8 cellular contexts compared by ENCODE assay signal in genomic region chr3:127673191-127674098, GRCh38. TPM values are rescaled to one million over a fixed set of nuclear protein-coding genes. Genes with fewer than 3 reads are reported as not detected.
A peak's percentile ranks its signal among the peaks of the same experiment; 100 is the strongest.
DNase-seq lines count a peak whose midpoint lies in the region; ATAC-seq lines count a peak whose summit lies in the region.

No MANE protein-coding gene starts in this region.

- no peaks in the 10 kb centered on the region for H3K9me3 ChIP-seq in HUES64 (ENCODE audit: insufficient read depth, low read depth, low read length)

- peak overlapping the region; percentile 40; the same call in 1 of the 2 replicates for H3K9ac ChIP-seq in HUES64 (ENCODE audit: low read depth, low read length)

- DNase-seq in COLO829 (ENCODE audit: low spot score) (peak; percentile 22), T-helper 9 cell (peak; percentile 37), caudate nucleus (lab: John Stamatoyannopoulos, UW) (peak in 10 of 61 donors; percentile 38 to 64 (median 54)), kidney tubule cell (ENCODE audit: low spot score) (peak; percentile 66), NCI-H1930 (lab: John Stamatoyannopoulos, UW) (no peak)
- peak; percentile 39 to 40 for DNase-seq in stimulated activated CD4-positive, alpha-beta T cell treated with anti-CD3 and anti-CD28 coated beads, Interleukin-4, amount 100 ng/mL, for 4 hours

- peak; percentile 20 for ATAC-seq in GM21367 (IDR thresholded peaks at IDR 0.05; ENCODE audit: unreplicated experiment)

- H3K36me3 ChIP-seq in HUES64 (ENCODE audit: insufficient read depth, low read length), result no peaks in the 10 kb centered on the region

- peak overlapping the region; percentile 83 for H3K4me3 ChIP-seq in HUES64 (ENCODE audit: low read length)

- H3K27ac ChIP-seq in HUES64 (ENCODE audit: low read depth, low read length) (0 out of 2 replicates have a peak overlapping the region, but pooled peaks have one; percentile 26), caudate nucleus (ENCODE audit: low read depth, low read length) (peak overlapping the region; percentile 90)

- WGBS in HUES64, result 8% methylated on average over 50 of the region's 50 CpGs

- peaks cover 16% of the 10 kb centered on the region; the same call in 1 of the 2 replicates for H3K27me3 ChIP-seq in HUES64 (ENCODE audit: insufficient read depth, low read length)

- no peaks in the 10 kb centered on the region; the same call in 1 of the 2 replicates for H3K4me1 ChIP-seq in HUES64 (ENCODE audit: insufficient read depth, low read length)

RNA-seq across cellular contexts. Expression of gene ABTB1, which starts 0.7 kb away (rescaled TPM):
- polyA plus RNA-seq in HUES64 (2013, experiment 1 of 2), result 2.9 TPM
- polyA plus RNA-seq in HUES64 (2013, experiment 2 of 2), result 4.4 TPM

RNA-seq across cellular contexts. Expression of gene PODXL2, which starts 44.5 kb away (rescaled TPM):
- polyA plus RNA-seq in HUES64 (2013, experiment 1 of 2), result 26.3 TPM
- polyA plus RNA-seq in HUES64 (2013, experiment 2 of 2), result 30.9 TPM

Comparison
In these comparisons a context has a peak if more than half of its experiments do, and no peak if none do; other contexts are left out.
1. DNase-seq: peak in COLO829 (single experiment), T-helper 9 cell (single experiment), kidney tubule cell (single experiment) and stimulated activated CD4-positive, alpha-beta T cell treated with anti-CD3 and anti-CD28 coated beads, Interleukin-4, amount 100 ng/mL, for 4 hours (2 of 2); none in NCI-H1930 (0 of 2).